In genomic region chr3:114336857-114337256, GRCh38 we compare ENCODE assay signal across 2 cellular contexts.
TF ChIP-seq lines count a peak whose summit lies in the region.

No MANE protein-coding gene starts in this region.

TF ChIP-seq in HCT116, 20 proteins besides CTCF, POLR2A, EP300 and RAD21:
- no peak for TF ChIP-seq ZFX (IDR thresholded peaks at IDR 0.05)
- no peak for TF ChIP-seq SP1 (IDR thresholded peaks at IDR 0.05; ENCODE audit: low read depth)
- TF ChIP-seq FOSL1 (IDR thresholded peaks at IDR 0.05; ENCODE audit: low read depth), result no peak
- TF ChIP-seq YY1 (IDR thresholded peaks at IDR 0.05; ENCODE audit: extremely low read depth, insufficient replicate concordance, low read depth, low read length), result no peak
- no peak for TF ChIP-seq POLR2AphosphoS5 (IDR thresholded peaks at IDR 0.05; ENCODE audit: low read depth, low read length)
- no peak for TF ChIP-seq CBX3 (IDR thresholded peaks at IDR 0.05; ENCODE audit: low read depth)
- no peak for TF ChIP-seq ZBTB33 (IDR thresholded peaks at IDR 0.05; ENCODE audit: extremely low read depth, insufficient replicate concordance, low read length)
- TF ChIP-seq ZNF274 (IDR thresholded peaks at IDR 0.05; ENCODE audit: low read depth, low read length), result no peak
- no peak for TF ChIP-seq EZH2phosphoT487 (IDR thresholded peaks at IDR 0.05; ENCODE audit: borderline replicate concordance)
- no peak for TF ChIP-seq ATF3 (IDR thresholded peaks at IDR 0.05)
- TF ChIP-seq ELF1 (IDR thresholded peaks at IDR 0.05; ENCODE audit: borderline replicate concordance, low read depth), result no peak
- no peak for TF ChIP-seq JUND (IDR thresholded peaks at IDR 0.05)
- TF ChIP-seq EZH2 (IDR thresholded peaks at IDR 0.05), result no peak
- TF ChIP-seq SRF (IDR thresholded peaks at IDR 0.05; ENCODE audit: low read depth), result no peak
- no peak for TF ChIP-seq CEBPB (IDR thresholded peaks at IDR 0.05; ENCODE audit: low read depth)
- no peak for TF ChIP-seq EGR1 (IDR thresholded peaks at IDR 0.05; ENCODE audit: low read depth)

TF ChIP-seq in H1, 55 proteins besides CTCF, POLR2A, EP300 and RAD21:
- TF ChIP-seq JUND (IDR thresholded peaks at IDR 0.05; ENCODE audit: low read length), result no peak
- TF ChIP-seq SIX5 (IDR thresholded peaks at IDR 0.05; ENCODE audit: low read depth, low read length), result no peak
- no peak for TF ChIP-seq SP2 (IDR thresholded peaks at IDR 0.05; ENCODE audit: low read length)
- peak; percentile 82 for TF ChIP-seq CEBPB (IDR thresholded peaks at IDR 0.05; ENCODE audit: low read depth, low read length)
